In genomic region chr10:82161264-82161663, GRCh38 we compare ENCODE assay signal across 28 cellular contexts.
"Had no signal": no experiment of that assay in that cellular context is flagged by ENCODE, and none has a peak within 500 bp of the region (broad histone marks: within the 10 kb centered on the region; RNA-seq: fewer than 3 reads in every experiment).

No MANE protein-coding gene starts in this region.

- H3K4me1 ChIP-seq: colonic mucosa, esophagus muscularis mucosa, esophagus squamous epithelium, foreskin keratinocyte, gastrocnemius medialis, gastroesophageal sphincter, heart left ventricle, heart right ventricle had no signal

- H3K27ac ChIP-seq: colonic mucosa, coronary artery, epithelial cell of prostate, esophagus muscularis mucosa, esophagus squamous epithelium, foreskin keratinocyte, gastrocnemius medialis, gastroesophageal sphincter, heart left ventricle, heart right ventricle had no signal

- DNase-seq: colonic mucosa; cortex of kidney; dermis blood vessel endothelial cell; dorsolateral prefrontal cortex; effector CD4-positive, alpha-beta T cell; effector CD8-positive, alpha-beta T cell; effector memory CD4-positive, alpha-beta T cell; effector memory CD8-positive, alpha-beta T cell; endodermal cell; erythroblast; esophagus squamous epithelium; foreskin fibroblast; foreskin keratinocyte; foreskin melanocyte; gastrocnemius medialis; glutamatergic neuron; head of caudate nucleus; heart left ventricle; heart right ventricle had no signal

- H3K4me3 ChIP-seq: colonic mucosa, coronary artery, dorsolateral prefrontal cortex, esophagus muscularis mucosa, esophagus squamous epithelium, gastrocnemius medialis, gastroesophageal sphincter, heart left ventricle, heart right ventricle had no signal

- ATAC-seq: effector memory CD8-positive, alpha-beta T cell; esophagus mucosa; foreskin keratinocyte; gastrocnemius medialis; gastroesophageal sphincter; heart left ventricle; heart right ventricle had no signal

- H3K27me3 ChIP-seq: colonic mucosa, dorsolateral prefrontal cortex, esophagus muscularis mucosa, esophagus squamous epithelium, foreskin keratinocyte, gastrocnemius medialis, gastroesophageal sphincter, heart left ventricle, heart right ventricle had no signal

- FAIRE-seq: colon, endometrium, endothelial cell of umbilical vein, frontal cortex had no signal

- H3K9me3 ChIP-seq: colonic mucosa, esophagus muscularis mucosa, esophagus squamous epithelium, gastrocnemius medialis, gastroesophageal sphincter, heart left ventricle, heart right ventricle had no signal

- H3K36me3 ChIP-seq: colonic mucosa, esophagus muscularis mucosa, esophagus squamous epithelium, gastrocnemius medialis, gastroesophageal sphincter, heart left ventricle, heart right ventricle had no signal
